Comparison of ENCODE assay signal across 14 cellular contexts in genomic region chr6:106165885-106166485, GRCh38.
DNase-seq lines count a peak whose midpoint lies in the region; ATAC-seq, FAIRE-seq and TF ChIP-seq lines count a peak whose summit lies in the region.
"Had no signal": no experiment of that assay in that cellular context is flagged by ENCODE, and none has a peak within 500 bp of the region (broad histone marks: within the 10 kb centered on the region; RNA-seq: fewer than 3 reads in every experiment).

No MANE protein-coding gene starts in this region.

- no peak overlapping the region for H3K4me3 Mint-ChIP-seq in activated T-cell treated with anti-CD3 and anti-CD28 coated beads, Interleukin-2, amount 50 U/mL, for 24 hours
- H3K4me3 Mint-ChIP-seq in astrocyte (ENCODE audit: unreplicated experiment) = no peak overlapping the region
- H3K4me3 Mint-ChIP-seq: B cell had no signal

- H3K27ac Mint-ChIP-seq in activated T-cell treated with anti-CD3 and anti-CD28 coated beads, Interleukin-2, amount 50 U/mL, for 24 hours = peak overlapping the region; percentile 73
- no peak overlapping the region for H3K27ac Mint-ChIP-seq in astrocyte (ENCODE audit: unreplicated experiment)
- H3K27ac Mint-ChIP-seq: B cell had no signal

- H3K4me1 ChIP-seq in astrocyte (ENCODE audit: insufficient read depth, low read length) (peaks cover 26% of the 10 kb centered on the region), body of pancreas (no peaks in the 10 kb centered on the region), hepatocyte (ENCODE audit: insufficient read depth) (no peaks in the 10 kb centered on the region)
- H3K4me1 ChIP-seq: parathyroid adenoma had no signal

- no peak overlapping the region for H3K4me2 ChIP-seq in astrocyte (ENCODE audit: low read length)
- no peak overlapping the region for H3K4me2 ChIP-seq in hepatocyte

- TF ChIP-seq CTCF in astrocyte (IDR thresholded peaks at IDR 0.05; ENCODE audit: insufficient read depth, low read depth, low read length) (no peak), body of pancreas (IDR thresholded peaks at IDR 0.05) (no peak), hepatocyte (IDR thresholded peaks at IDR 0.05; ENCODE audit: poor library complexity) (no peak)

- peaks cover 82% of the 10 kb centered on the region for H3K4me1 Mint-ChIP-seq in activated T-cell treated with anti-CD3 and anti-CD28 coated beads, Interleukin-2, amount 50 U/mL, for 24 hours (ENCODE audit: low read depth)
- H3K4me1 Mint-ChIP-seq in astrocyte (ENCODE audit: low read depth, unreplicated experiment) = peaks cover 18% of the 10 kb centered on the region

- H2AFZ ChIP-seq in astrocyte (ENCODE audit: low read depth, low read length) = no peak overlapping the region
- no peak overlapping the region for H2AFZ ChIP-seq in hepatocyte
- H2AFZ ChIP-seq: parathyroid adenoma had no signal

- H3K9me3 Mint-ChIP-seq in activated T-cell treated with anti-CD3 and anti-CD28 coated beads, Interleukin-2, amount 50 U/mL, for 24 hours = peaks cover 6% of the 10 kb centered on the region
- H3K9me3 Mint-ChIP-seq in astrocyte (ENCODE audit: unreplicated experiment) = no peaks in the 10 kb centered on the region

- H3K27me3 Mint-ChIP-seq in activated T-cell treated with anti-CD3 and anti-CD28 coated beads, Interleukin-2, amount 50 U/mL, for 24 hours = no peaks in the 10 kb centered on the region
- H3K27me3 Mint-ChIP-seq in astrocyte (ENCODE audit: low read depth, unreplicated experiment) = no peaks in the 10 kb centered on the region
- H3K27me3 Mint-ChIP-seq: B cell had no signal

- H3K36me3 ChIP-seq in astrocyte (ENCODE audit: insufficient read depth, low read length) (no peaks in the 10 kb centered on the region), body of pancreas (replicated peaks in 1 of 2; ENCODE audit: insufficient read depth in 1 of 2, low read depth in 2 of 2) (no peaks in the 10 kb centered on the region), hepatocyte (replicated peaks; ENCODE audit: insufficient read depth, low read depth) (no peaks in the 10 kb centered on the region)
- H3K36me3 ChIP-seq: stomach had no signal

- H4K20me1 ChIP-seq in astrocyte (ENCODE audit: insufficient read depth, low read length) (no peaks in the 10 kb centered on the region), hepatocyte (ENCODE audit: insufficient read depth, poor library complexity, severe bottlenecking) (no peaks in the 10 kb centered on the region)

- H3K4me3 ChIP-seq in astrocyte (ENCODE audit: insufficient read depth, low read depth, low read length) = no peak overlapping the region
- H3K4me3 ChIP-seq in body of pancreas = no peak overlapping the region
- H3K4me3 ChIP-seq in hepatocyte = no peak overlapping the region
- H3K4me3 ChIP-seq: stomach had no signal

- no peaks in the 10 kb centered on the region for H3K9me3 ChIP-seq in astrocyte (ENCODE audit: insufficient read depth, low read depth, low read length)
- H3K9me3 ChIP-seq in body of pancreas = no peaks in the 10 kb centered on the region
- H3K9me3 ChIP-seq in hepatocyte (ENCODE audit: low read depth) = no peaks in the 10 kb centered on the region
- H3K9me3 ChIP-seq: stomach had no signal

- 90 to 96% methylated on average over 3 of the region's 3 CpGs for WGBS in body of pancreas, 2 donors
- 87% methylated on average over 3 of the region's 3 CpGs for WGBS in hepatocyte (ENCODE audit: low lambda C conversion rate, missing lambda C conversion rate)

- H3K9me2 ChIP-seq in hepatocyte (replicated peaks; ENCODE audit: insufficient read depth) = no peaks in the 10 kb centered on the region

- no peak for DNase-seq in activated T-cell treated with anti-CD3 and anti-CD28 coated beads, Interleukin-2, amount 50 U/mL, for 24 hours
- no peak for DNase-seq in activated T-cell treated with anti-CD3 and anti-CD28 coated beads, Interleukin-2, amount 50 U/mL, for 1 hour
- peak; percentile 24 for DNase-seq in NCI-H1105 (lab: John Stamatoyannopoulos, UW)
- peak; percentile 75 for DNase-seq in astrocyte (ENCODE audit: low read depth)
- DNase-seq in renal cortical epithelial cell (ENCODE audit: low read depth) = peak; percentile 80
- DNase-seq in body of pancreas = no peak
- DNase-seq in hepatocyte (ENCODE audit: low spot score) = no peak
- no peak for DNase-seq in amygdala (lab: John Stamatoyannopoulos, UW)
- DNase-seq: GF-D8, NCI-H1694, stomach had no signal

- no peak for TF ChIP-seq POLR2A in body of pancreas (IDR thresholded peaks at IDR 0.05)

- no peak for FAIRE-seq in astrocyte (lab: Jason Lieb, UNC)
- FAIRE-seq: HTR-8/SVneo had no signal

- H3K79me2 ChIP-seq in astrocyte (ENCODE audit: insufficient read depth, low read length) = no peaks in the 10 kb centered on the region
- H3K79me2 ChIP-seq in hepatocyte = no peaks in the 10 kb centered on the region
- H3K79me2 ChIP-seq: parathyroid adenoma had no signal

- H3K9ac ChIP-seq in astrocyte (ENCODE audit: low read length) = no peak overlapping the region
- H3K9ac ChIP-seq: parathyroid adenoma had no signal

- no peaks in the 10 kb centered on the region for H3K27me3 ChIP-seq in astrocyte (ENCODE audit: insufficient read depth, low read length)
- no peaks in the 10 kb centered on the region for H3K27me3 ChIP-seq in body of pancreas
- no peaks in the 10 kb centered on the region for H3K27me3 ChIP-seq in hepatocyte
- H3K27me3 ChIP-seq: stomach had no signal

- H3K27ac ChIP-seq in astrocyte (ENCODE audit: low read depth, low read length) (no peak overlapping the region), body of pancreas (no peak overlapping the region), hepatocyte (no peak overlapping the region)
- H3K27ac ChIP-seq: parathyroid adenoma, stomach had no signal

- ATAC-seq in body of pancreas = no peak

- H3K36me3 Mint-ChIP-seq in activated T-cell treated with anti-CD3 and anti-CD28 coated beads, Interleukin-2, amount 50 U/mL, for 24 hours (ENCODE audit: low read depth) = no peaks in the 10 kb centered on the region
- peaks cover 2% of the 10 kb centered on the region for H3K36me3 Mint-ChIP-seq in astrocyte (ENCODE audit: low read depth, unreplicated experiment)

- intact Hi-C loops in body of pancreas (cut with DNase I) = no loop called here

Comparison
In these comparisons a context has a peak if more than half of its experiments do, and no peak if none do; other contexts are left out.
1. DNase-seq: peak in NCI-H1105 (single experiment), astrocyte (single experiment) and renal cortical epithelial cell (single experiment); none in activated T-cell treated with anti-CD3 and anti-CD28 coated beads, Interleukin-2, amount 50 U/mL, for 24 hours (single experiment), activated T-cell treated with anti-CD3 and anti-CD28 coated beads, Interleukin-2, amount 50 U/mL, for 1 hour (single experiment), body of pancreas (0 of 4), hepatocyte (single experiment) and amygdala (0 of 56).